8 cellular contexts compared by ENCODE assay signal in genomic region chr6:37314803-37315515, GRCh38. TPM values are rescaled to one million over a fixed set of nuclear protein-coding genes. Genes with fewer than 3 reads are reported as not detected.
DNase-seq lines count a peak whose midpoint lies in the region; ATAC-seq and TF ChIP-seq lines count a peak whose summit lies in the region.

No MANE protein-coding gene starts in this region.

- H3K4me1 Mint-ChIP-seq in activated T-helper 2 cell treated with anti-CD3 and anti-CD28 coated beads, Interferon-gamma antibody, Interleukin-2, Interleukin-4, amounts not matched to agents 10 μg/mL and 5 μg/mL and 100 μg/mL, durations not matched to agents 14 hours and 24 hours and 36 hours (ENCODE audit: low read depth): peaks cover 6% of the 10 kb centered on the region

- ATAC-seq in GM18870 (IDR thresholded peaks at IDR 0.05; ENCODE audit: unreplicated experiment): no peak

- no peaks in the 10 kb centered on the region for H3K27me3 Mint-ChIP-seq in activated T-helper 2 cell treated with anti-CD3 and anti-CD28 coated beads, Interferon-gamma antibody, Interleukin-2, Interleukin-4, amounts not matched to agents 10 μg/mL and 5 μg/mL and 100 μg/mL, durations not matched to agents 14 hours and 24 hours and 36 hours (ENCODE audit: low read depth)

- H3K4me3 Mint-ChIP-seq in activated T-helper 2 cell treated with anti-CD3 and anti-CD28 coated beads, Interferon-gamma antibody, Interleukin-2, Interleukin-4, amounts not matched to agents 10 μg/mL and 5 μg/mL and 100 μg/mL, durations not matched to agents 14 hours and 24 hours and 36 hours (ENCODE audit: low read depth): no peak overlapping the region

- H3K27ac Mint-ChIP-seq in activated T-helper 2 cell treated with anti-CD3 and anti-CD28 coated beads, Interferon-gamma antibody, Interleukin-2, Interleukin-4, amounts not matched to agents 10 μg/mL and 5 μg/mL and 100 μg/mL, durations not matched to agents 14 hours and 24 hours and 36 hours: no peak overlapping the region

- H3K36me3 Mint-ChIP-seq in activated T-helper 2 cell treated with anti-CD3 and anti-CD28 coated beads, Interferon-gamma antibody, Interleukin-2, Interleukin-4, amounts not matched to agents 10 μg/mL and 5 μg/mL and 100 μg/mL, durations not matched to agents 14 hours and 24 hours and 36 hours (ENCODE audit: low read depth): peaks cover 21% of the 10 kb centered on the region

- in situ Hi-C loops in GM13976 (cut with MboI; ENCODE audit: low sequenced_read_pairs, unreplicated experiment): no loop called here

- DNase-seq in A172 (ENCODE audit: low spot score) (peak; percentile 22), GM13976 (ENCODE audit: low spot score) (peak; percentile 53), NCI-H82 (lab: John Stamatoyannopoulos, UW) (peak; percentile 83), hepatic stellate cell (ENCODE audit: low spot score) (peak; percentile 17), NK-92 (lab: John Stamatoyannopoulos, UW; ENCODE audit: unreplicated experiment) (no peak)
- peak; percentile 23 for DNase-seq in activated T-helper 2 cell treated with anti-CD3 and anti-CD28 coated beads, Interferon-gamma antibody, Interleukin-2, Interleukin-4, amounts not matched to agents 10 μg/mL and 5 μg/mL and 100 μg/mL, durations not matched to agents 14 hours and 24 hours and 36 hours (ENCODE audit: low spot score)
- DNase-seq in stimulated activated CD4-positive, alpha-beta T cell treated with anti-CD3 and anti-CD28 coated beads, TNF-alpha, amount 100 ng/mL, for 48 hours (ENCODE audit: low read depth in 3 of 3): peak in 2 of 3 donors; percentile 25 to 27

- intact Hi-C loops in activated T-helper 2 cell treated with anti-CD3 and anti-CD28 coated beads, Interferon-gamma antibody, Interleukin-2, Interleukin-4, amounts not matched to agents 10 μg/mL and 5 μg/mL and 100 μg/mL, durations not matched to agents 14 hours and 24 hours and 36 hours (cut with micrococcal nuclease): loop anchor here (10.0 kb wide), 1 partner anchor 300 kb away; no protein-coding TSS in a partner anchor

- TF ChIP-seq CTCF in GM13976 (IDR thresholded peaks at IDR 0.05; ENCODE audit: borderline replicate concordance, control extremely low read depth, extremely low read depth, insufficient read depth, missing control alignments): peak; percentile 77

- no peaks in the 10 kb centered on the region for H3K9me3 Mint-ChIP-seq in activated T-helper 2 cell treated with anti-CD3 and anti-CD28 coated beads, Interferon-gamma antibody, Interleukin-2, Interleukin-4, amounts not matched to agents 10 μg/mL and 5 μg/mL and 100 μg/mL, durations not matched to agents 14 hours and 24 hours and 36 hours

RNA-seq across cellular contexts. Expression of gene RNF8, which starts 38.8 kb away (rescaled TPM):
- total RNA-seq in A172 (2014; rRNA removed; shearing (Covaris generic)): 35.7 and 40.2 TPM in 2 replicates
- 28.5 and 32.0 TPM in 2 replicates for total RNA-seq in activated T-helper 2 cell treated with anti-CD3 and anti-CD28 coated beads, Interferon-gamma antibody, Interleukin-2, Interleukin-4, amounts not matched to agents 10 μg/mL and 5 μg/mL and 100 μg/mL, durations not matched to agents 14 hours and 24 hours and 36 hours

RNA-seq across cellular contexts. Expression of gene TMEM217, which starts 57.0 kb away (rescaled TPM):
- total RNA-seq in A172 (2014; rRNA removed; shearing (Covaris generic)): 0.12 and 3.2 TPM in 2 replicates
- 4.5 and 4.8 TPM in 2 replicates for total RNA-seq in activated T-helper 2 cell treated with anti-CD3 and anti-CD28 coated beads, Interferon-gamma antibody, Interleukin-2, Interleukin-4, amounts not matched to agents 10 μg/mL and 5 μg/mL and 100 μg/mL, durations not matched to agents 14 hours and 24 hours and 36 hours

RNA-seq across cellular contexts. Expression of gene TBC1D22B, which starts 57.4 kb away (rescaled TPM):
- 3.4 and 4.2 TPM in 2 replicates for total RNA-seq in A172 (2014; rRNA removed; shearing (Covaris generic))
- 13.8 and 14.6 TPM in 2 replicates for total RNA-seq in activated T-helper 2 cell treated with anti-CD3 and anti-CD28 coated beads, Interferon-gamma antibody, Interleukin-2, Interleukin-4, amounts not matched to agents 10 μg/mL and 5 μg/mL and 100 μg/mL, durations not matched to agents 14 hours and 24 hours and 36 hours
